8 cellular contexts compared by ENCODE assay signal in genomic region chr1:45550401-45551305, GRCh38. TPM values are rescaled to one million over a fixed set of nuclear protein-coding genes. Genes with fewer than 3 reads are reported as not detected.
DNase-seq lines count a peak whose midpoint lies in the region; ATAC-seq, FAIRE-seq and TF ChIP-seq lines count a peak whose summit lies in the region.

TSS of gene AKR1A1 (plus strand) at chr1:45550826. CDS start at chr1:45561795, 10,969 bp downstream.

- TF ChIP-seq POLR2A in GM12891 (IDR thresholded peaks at IDR 0.05; ENCODE audit: low read depth, low read length) (peak; percentile 96), transverse colon (IDR thresholded peaks at IDR 0.05) (peak; percentile 77)

- H3K4me1 ChIP-seq in transverse colon = peaks cover 17 to 36% (median 23%) of the 10 kb centered on the region in 4 donors

- in situ Hi-C loops in transverse colon (cut with MboI; ENCODE audit: low pct_ligation_motif_present in 1 of 4, low pct_unique_long_range_greater_than_20kb in 1 of 4, low sequenced_read_pairs in 3 of 4) = no loop called here

- no peak for TF ChIP-seq EP300 in transverse colon (IDR thresholded peaks at IDR 0.05; ENCODE audit: low read depth)

- no peak for TF ChIP-seq CTCF in transverse colon (IDR thresholded peaks at IDR 0.05)

- peak within 1 kb of the TSS; percentile 87 to 89 (median 88) for H3K27ac ChIP-seq in transverse colon

- ATAC-seq in HG02798 (IDR thresholded peaks at IDR 0.05; ENCODE audit: poor library complexity, unreplicated experiment) = peak; percentile 93
- ATAC-seq in activated naive CD8-positive, alpha-beta T cell treated with anti-CD3 and anti-CD28 coated beads, Interleukin-2, amount 50 U/mL, for 24 hours = peak; percentile 94

- H3K9me3 ChIP-seq in transverse colon = no peaks in the 10 kb centered on the region

- H3K4me1 Mint-ChIP-seq in activated naive CD8-positive, alpha-beta T cell treated with anti-CD3 and anti-CD28 coated beads, Interleukin-2, amount 50 U/mL, for 24 hours = peaks cover 33% of the 10 kb centered on the region

- intact Hi-C loops in cardiac septum (cut with DNase I) (loop anchor here (1.0 to 10.0 kb wide), 3 partner anchors 29 to 536 kb away; partner anchors contain the start of genes HECTD3, PRDX1 and UROD), transverse colon (cut with DNase I; ENCODE audit: low total_unique reads) (loop anchor here (5.0 kb wide), 1 partner anchor 33 kb away; no protein-coding TSS in a partner anchor)

- H3K9me3 Mint-ChIP-seq in activated naive CD8-positive, alpha-beta T cell treated with anti-CD3 and anti-CD28 coated beads, Interleukin-2, amount 50 U/mL, for 24 hours = no peaks in the 10 kb centered on the region

- 0 to 4% methylated on average over 6 to 46 of the region's 47 CpGs for WGBS in transverse colon (ENCODE audit: low coverage in 1 of 2), 2 donors

- peak; percentile 93 for FAIRE-seq in GM12891 (lab: Jason Lieb, UNC)

- peaks cover 14% of the 10 kb centered on the region for H3K36me3 Mint-ChIP-seq in activated naive CD8-positive, alpha-beta T cell treated with anti-CD3 and anti-CD28 coated beads, Interleukin-2, amount 50 U/mL, for 24 hours (ENCODE audit: low read depth)

- no peaks in the 10 kb centered on the region for H3K36me3 ChIP-seq in transverse colon

- peak; percentile 71 for DNase-seq in GM12891 (ENCODE audit: insufficient read length, low spot score)
- DNase-seq in NCI-H1436 (lab: John Stamatoyannopoulos, UW) = peak; percentile 90
- peak; percentile 87 for DNase-seq in SW480 (ENCODE audit: low spot score)
- DNase-seq in activated naive CD8-positive, alpha-beta T cell treated with anti-CD3 and anti-CD28 coated beads, Interleukin-2, amount 50 U/mL, for 24 hours = peak; percentile 92
- peak; percentile 95 for DNase-seq in cardiac septum (ENCODE audit: low spot score)
- peak; percentile 90 for DNase-seq in pons (ENCODE audit: low spot score)
- DNase-seq in transverse colon = peak; percentile 92

- H3K27ac Mint-ChIP-seq in activated naive CD8-positive, alpha-beta T cell treated with anti-CD3 and anti-CD28 coated beads, Interleukin-2, amount 50 U/mL, for 24 hours = peak within 1 kb of the TSS; percentile 96

- H3K27me3 ChIP-seq in transverse colon = no peaks in the 10 kb centered on the region

- peak within 1 kb of the TSS; percentile 100 for H3K4me3 Mint-ChIP-seq in activated naive CD8-positive, alpha-beta T cell treated with anti-CD3 and anti-CD28 coated beads, Interleukin-2, amount 50 U/mL, for 24 hours

- no peaks in the 10 kb centered on the region for H3K27me3 Mint-ChIP-seq in activated naive CD8-positive, alpha-beta T cell treated with anti-CD3 and anti-CD28 coated beads, Interleukin-2, amount 50 U/mL, for 24 hours

- peak within 1 kb of the TSS; percentile 60 to 89 (median 66) for H3K4me3 ChIP-seq in transverse colon

TF ChIP-seq in GM12891, 5 proteins besides CTCF, POLR2A, EP300 and RAD21:
- TF ChIP-seq TAF1 (IDR thresholded peaks at IDR 0.05; ENCODE audit: low read depth, low read length) = peak; percentile 88
- peak; percentile 96 for TF ChIP-seq POLR2AphosphoS5 (IDR thresholded peaks at IDR 0.05; ENCODE audit: low read depth, low read length)
- no peak for TF ChIP-seq PAX5 (IDR thresholded peaks at IDR 0.05; ENCODE audit: insufficient read depth, low read length, severe bottlenecking)
- TF ChIP-seq POU2F2 (IDR thresholded peaks at IDR 0.05; ENCODE audit: low read depth, low read length) = peak; percentile 72
- 0 out of 2 replicates have a peak, but pooled peaks have one; percentile 10 for TF ChIP-seq SPI1 (IDR thresholded peaks at IDR 0.05; ENCODE audit: low read depth, low read length)
TF ChIP-seq in GM12891: peak in this region for 4.

RNA-seq across cellular contexts. Expression of gene AKR1A1, which starts in this region (rescaled TPM):
- 305 TPM for polyA plus RNA-seq in GM12891 (2012; ENCODE audit: low read depth, missing spikeins)
- total RNA-seq in cardiac septum = 47.3 TPM
- 100 to 1,000 TPM in 3 of 4 donors, 10 to 100 TPM in 1; 86.5 to 158 (median 128) TPM for total RNA-seq in transverse colon

Comparison
In these comparisons a context has a peak if more than half of its experiments do, and no peak if none do; other contexts are left out.
1. Peak in every context shown above with its lines: DNase-seq, ATAC-seq, H3K4me3 ChIP-seq and H3K27ac ChIP-seq.